ENCODE assay signal across 13 cellular contexts in the genomic region with DNA sequence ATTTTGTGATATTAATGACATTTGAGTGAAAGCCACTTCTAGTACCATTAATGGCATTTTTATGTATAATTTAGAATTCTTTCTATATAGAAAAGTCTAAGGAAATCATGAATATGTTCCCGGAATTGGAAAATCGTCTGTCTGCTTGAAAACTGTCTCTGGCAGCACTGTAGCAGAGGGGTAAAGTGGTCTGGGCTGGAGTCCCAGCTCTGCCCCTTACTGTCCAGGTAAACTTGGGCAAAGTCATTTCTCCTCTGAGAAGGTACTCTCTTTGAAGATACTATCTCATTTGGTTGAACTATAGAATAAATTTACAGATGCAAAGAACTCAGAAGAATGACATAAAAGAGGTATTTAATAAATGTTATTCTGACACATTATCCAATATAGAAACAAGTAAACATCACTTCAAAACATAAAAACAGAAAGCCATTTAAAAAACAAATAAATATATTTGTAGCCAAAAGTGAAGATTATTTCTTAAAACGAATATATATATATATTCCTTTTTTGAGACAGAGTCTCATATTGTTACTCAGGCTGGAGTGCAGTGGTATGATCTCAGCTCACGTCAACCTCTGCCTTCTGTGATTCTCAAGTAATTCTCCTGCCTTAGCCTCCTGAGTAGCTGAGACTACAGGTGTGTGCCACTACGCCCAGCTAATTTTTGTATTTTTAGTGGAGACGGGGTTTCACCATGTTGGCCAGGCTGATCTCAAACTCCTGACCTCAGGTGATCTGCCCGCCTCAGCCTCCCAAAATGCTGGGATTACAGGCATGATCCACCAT.
DNase-seq lines count a peak whose midpoint lies in the region; ATAC-seq and TF ChIP-seq lines count a peak whose summit lies in the region.
"Had no signal": no experiment of that assay in that cellular context is flagged by ENCODE, and none has a peak within 500 bp of the region (broad histone marks: within the 10 kb centered on the region; RNA-seq: fewer than 3 reads in every experiment).

No MANE protein-coding gene starts in this region.

- H3K4me1 ChIP-seq in BLaER1 treated with 17β-estradiol and CSF1 and Interleukin-3, amounts not matched to agents 10 nM and 100 nM, result peaks cover 67 to 94% (median 81%) of the 10 kb centered on the region in 10 experiments
- H3K4me1 ChIP-seq in GM23248 (ENCODE audit: insufficient read depth) (peaks cover 9% of the 10 kb centered on the region), muscle layer of duodenum (ENCODE audit: control insufficient read depth in 1 of 2, insufficient read depth in 2 of 2, low read length in 2 of 2) (peaks cover 6% of the 10 kb centered on the region in 2 donors), GM23338 (ENCODE audit: insufficient read depth) (peaks cover 20% of the 10 kb centered on the region)
- H3K4me1 ChIP-seq: adrenal gland, foreskin keratinocyte had no signal

- peak overlapping the region; percentile 69 to 89 (median 80) for H3K9ac ChIP-seq in BLaER1 treated with 17β-estradiol and CSF1 and Interleukin-3, amounts not matched to agents 10 nM and 100 nM
- H3K9ac ChIP-seq in GM23248, result no peak overlapping the region

- H3K4me2 ChIP-seq in BLaER1 treated with 17β-estradiol and CSF1 and Interleukin-3, amounts not matched to agents 10 nM and 100 nM, result peak overlapping the region; percentile 75 to 97 (median 82)
- H3K4me2 ChIP-seq in GM23248 (ENCODE audit: unreplicated experiment) (no peak overlapping the region), GM23338 (no peak overlapping the region)

- intact Hi-C loops in activated CD4-positive, alpha-beta memory T cell treated with anti-CD3 and anti-CD28 coated beads for 36 hours (cut with micrococcal nuclease), result loop anchor here (10.0 kb wide), 1 partner anchor 407 kb away; no protein-coding TSS in a partner anchor

- 92 to 95% methylated on average over 7 of the region's 7 CpGs for WGBS in GM23248 (ENCODE audit: low coverage in 1 of 2, low lambda C conversion rate in 2 of 2, missing lambda C conversion rate in 2 of 2), 2 experiments

- TF ChIP-seq CTCF in GM23338 (conservative IDR thresholded peaks at IDR 0.05; ENCODE audit: low read depth in 2 of 2), result no peak

- no peaks in the 10 kb centered on the region for H3K9me3 ChIP-seq in BLaER1 treated with 17β-estradiol and CSF1 and Interleukin-3, amounts not matched to agents 10 nM and 100 nM (replicated peaks in 1 of 11)
- no peaks in the 10 kb centered on the region for H3K9me3 ChIP-seq in GM23248 (ENCODE audit: low read depth)
- H3K9me3 ChIP-seq in muscle layer of duodenum (ENCODE audit: control insufficient read depth in 1 of 2, low read length in 2 of 2), result no peaks in the 10 kb centered on the region
- H3K9me3 ChIP-seq: adrenal gland had no signal

- H3K4me3 Mint-ChIP-seq in activated CD4-positive, alpha-beta memory T cell treated with anti-CD3 and anti-CD28 coated beads for 36 hours, result peak overlapping the region; percentile 71
- H3K4me3 Mint-ChIP-seq in GM23338, result no peak overlapping the region

- H3K36me3 Mint-ChIP-seq in activated CD4-positive, alpha-beta memory T cell treated with anti-CD3 and anti-CD28 coated beads for 36 hours, result no peaks in the 10 kb centered on the region
- no peaks in the 10 kb centered on the region for H3K36me3 Mint-ChIP-seq in GM23338 (ENCODE audit: low read depth)

- peak overlapping the region; percentile 73 for H2AFZ ChIP-seq in GM23248
- H2AFZ ChIP-seq in GM23338, result no peak overlapping the region

- no peaks in the 10 kb centered on the region for H3K79me2 ChIP-seq in GM23248 (ENCODE audit: insufficient read depth)
- no peaks in the 10 kb centered on the region for H3K79me2 ChIP-seq in GM23338 (replicated peaks; ENCODE audit: insufficient read depth)

- peak overlapping the region; percentile 71 to 96 (median 91) for H3K27ac ChIP-seq in BLaER1 treated with 17β-estradiol and CSF1 and Interleukin-3, amounts not matched to agents 10 nM and 100 nM
- H3K27ac ChIP-seq in GM23248 (no peak overlapping the region), muscle layer of duodenum (ENCODE audit: low read length) (peak overlapping the region; percentile 72), GM23338 (ENCODE audit: low read depth) (no peak overlapping the region)
- H3K27ac ChIP-seq: dorsolateral prefrontal cortex, foreskin keratinocyte had no signal

- H3K9me2 ChIP-seq in GM23248 (ENCODE audit: insufficient read depth), result no peaks in the 10 kb centered on the region
- H3K9me2 ChIP-seq in GM23338 (ENCODE audit: insufficient read depth), result no peaks in the 10 kb centered on the region

- POLR2A ChIA-PET in activated CD4-positive, alpha-beta memory T cell treated with anti-CD3 and anti-CD28 coated beads for 36 hours (lab: Charles Lee), result interaction anchor here (0.5 to 1.4 kb wide), 3 partner anchors 34 to 155 kb away, joined by 3 read pairs; no protein-coding TSS in a partner anchor

- H3K27ac Mint-ChIP-seq in activated CD4-positive, alpha-beta memory T cell treated with anti-CD3 and anti-CD28 coated beads for 36 hours, result peak overlapping the region; percentile 97
- H3K27ac Mint-ChIP-seq in GM23338, result no peak overlapping the region

- peaks cover 61% of the 10 kb centered on the region for H3K4me1 Mint-ChIP-seq in activated CD4-positive, alpha-beta memory T cell treated with anti-CD3 and anti-CD28 coated beads for 36 hours (ENCODE audit: low read depth)
- H3K4me1 Mint-ChIP-seq in GM23338, result peaks cover 9% of the 10 kb centered on the region

- in situ Hi-C loops in GM23248 (cut with MboI), result no loop called here

- H3K4me3 ChIP-seq in BLaER1 treated with 17β-estradiol and CSF1 and Interleukin-3, amounts not matched to agents 10 nM and 100 nM, result peak overlapping the region in 9 of 10 experiments; percentile 7 to 49 (median 29); a peak in 11 of 20 replicates
- H3K4me3 ChIP-seq in GM23248, result no peak overlapping the region
- H3K4me3 ChIP-seq in muscle layer of duodenum (ENCODE audit: low read depth in 1 of 2, low read length in 2 of 2), result no peak overlapping the region
- H3K4me3 ChIP-seq in GM23338, result no peak overlapping the region
- H3K4me3 ChIP-seq: adrenal gland, dorsolateral prefrontal cortex had no signal

- no peaks in the 10 kb centered on the region for H3F3A ChIP-seq in GM23248 (ENCODE audit: insufficient read depth)
- no peaks in the 10 kb centered on the region for H3F3A ChIP-seq in GM23338 (replicated peaks; ENCODE audit: low read depth)

- DNase-seq in GM23248 (no peak), GM23338 (ENCODE audit: low spot score) (no peak), Ammon's horn (ENCODE audit: low spot score) (no peak), Kasumi-1 (lab: John Stamatoyannopoulos, UW) (no peak)
- no peak for DNase-seq in activated CD4-positive, alpha-beta memory T cell treated with anti-CD3 and anti-CD28 coated beads for 36 hours
- DNase-seq: adrenal gland, dorsolateral prefrontal cortex, foreskin keratinocyte, NCI-H774, occipital lobe had no signal

- H3K27me3 Mint-ChIP-seq in activated CD4-positive, alpha-beta memory T cell treated with anti-CD3 and anti-CD28 coated beads for 36 hours, result no peaks in the 10 kb centered on the region
- no peaks in the 10 kb centered on the region for H3K27me3 Mint-ChIP-seq in GM23338 (ENCODE audit: insufficient read depth, low read depth, poor library complexity)

- CTCF ChIA-PET in activated CD4-positive, alpha-beta memory T cell treated with anti-CD3 and anti-CD28 coated beads for 36 hours (lab: Charles Lee), result no interaction called here

- no peaks in the 10 kb centered on the region for H3K36me3 ChIP-seq in BLaER1 treated with 17β-estradiol and CSF1 and Interleukin-3, amounts not matched to agents 10 nM and 100 nM
- H3K36me3 ChIP-seq in GM23248 (ENCODE audit: low read depth) (no peaks in the 10 kb centered on the region), muscle layer of duodenum (ENCODE audit: control insufficient read depth in 1 of 2, insufficient read depth in 2 of 2, low read length in 2 of 2) (no peaks in the 10 kb centered on the region), GM23338 (ENCODE audit: insufficient read depth) (no peaks in the 10 kb centered on the region)
- H3K36me3 ChIP-seq: adrenal gland had no signal

- no peaks in the 10 kb centered on the region for H3K27me3 ChIP-seq in BLaER1 treated with 17β-estradiol and CSF1 and Interleukin-3, amounts not matched to agents 10 nM and 100 nM
- no peaks in the 10 kb centered on the region for H3K27me3 ChIP-seq in GM23248 (replicated peaks; ENCODE audit: insufficient read depth)
- H3K27me3 ChIP-seq in muscle layer of duodenum (ENCODE audit: low read depth, low read length), result no peaks in the 10 kb centered on the region
- H3K27me3 ChIP-seq in GM23338 (ENCODE audit: insufficient read depth), result no peaks in the 10 kb centered on the region
- H3K27me3 ChIP-seq: adrenal gland, dorsolateral prefrontal cortex, foreskin keratinocyte had no signal

- H4K20me1 ChIP-seq in BLaER1 treated with 17β-estradiol and CSF1 and Interleukin-3, amounts not matched to agents 10 nM and 100 nM, result no peaks in the 10 kb centered on the region
- H4K20me1 ChIP-seq in GM23248 (ENCODE audit: insufficient read depth) (no peaks in the 10 kb centered on the region), GM23338 (replicated peaks; ENCODE audit: insufficient read depth) (no peaks in the 10 kb centered on the region)

- ATAC-seq in HG02588 (IDR thresholded peaks at IDR 0.05; ENCODE audit: unreplicated experiment), result no peak
- ATAC-seq in GM23338, result no peak
- ATAC-seq: foreskin keratinocyte had no signal

- no peaks in the 10 kb centered on the region for H3K9me3 Mint-ChIP-seq in activated CD4-positive, alpha-beta memory T cell treated with anti-CD3 and anti-CD28 coated beads for 36 hours
- H3K9me3 Mint-ChIP-seq in GM23338, result no peaks in the 10 kb centered on the region

TF ChIP-seq in GM23338, 12 proteins besides CTCF, POLR2A, EP300 and RAD21:
- TF ChIP-seq CREB1 (CRISPR knock-in tag; IDR thresholded peaks at IDR 0.05; ENCODE audit: low read depth) (no peak), STAT1 (IDR thresholded peaks at IDR 0.05; ENCODE audit: unreplicated experiment) (no peak)
TF ChIP-seq in GM23338: peak in this region for 0.

Comparison
In these comparisons a context has a peak if more than half of its experiments do, and no peak if none do; other contexts are left out.
1. H3K27ac ChIP-seq: peak in BLaER1 treated with 17β-estradiol and CSF1 and Interleukin-3, amounts not matched to agents 10 nM and 100 nM (11 of 11) and muscle layer of duodenum (single experiment); none in GM23248 (single experiment) and GM23338 (single experiment).
2. H3K4me2 ChIP-seq: peak in BLaER1 treated with 17β-estradiol and CSF1 and Interleukin-3, amounts not matched to agents 10 nM and 100 nM (11 of 11); none in GM23248 (single experiment) and GM23338 (single experiment).
3. H3K4me3 ChIP-seq: peak in BLaER1 treated with 17β-estradiol and CSF1 and Interleukin-3, amounts not matched to agents 10 nM and 100 nM (9 of 10); none in GM23248 (single experiment), muscle layer of duodenum (0 of 2) and GM23338 (single experiment).